ENCODE assay signal across 8 cellular contexts in the genomic region with DNA sequence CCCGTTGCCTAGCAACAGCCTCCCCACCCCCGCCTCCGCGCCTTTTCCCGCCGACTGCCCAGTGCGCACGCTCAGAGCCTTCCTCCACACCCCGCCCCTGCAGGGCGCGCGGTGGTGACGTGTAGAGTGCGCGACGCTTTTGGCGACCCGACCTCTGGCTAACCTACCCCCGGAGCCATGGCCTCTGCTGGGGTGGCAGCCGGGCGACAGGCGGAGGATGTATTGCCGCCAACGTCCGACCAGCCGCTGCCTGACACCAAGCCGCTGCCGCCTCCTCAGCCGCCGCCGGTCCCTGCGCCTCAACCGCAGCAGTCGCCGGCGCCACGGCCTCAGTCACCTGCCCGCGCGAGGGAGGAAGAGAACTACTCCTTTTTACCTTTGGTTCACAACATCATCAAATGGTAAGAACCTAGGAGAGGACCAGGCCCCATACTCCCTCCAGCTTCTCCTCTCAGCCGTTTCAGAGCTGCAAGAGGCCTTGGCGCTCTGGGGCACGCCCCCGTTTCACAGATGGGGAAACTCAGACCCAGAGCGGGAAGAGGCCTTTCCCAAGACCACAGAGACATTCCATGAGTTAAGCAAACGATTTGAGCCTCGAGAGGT. TPM values are rescaled to one million over a fixed set of nuclear protein-coding genes. Genes with fewer than 3 reads are reported as not detected.
DNase-seq lines count a peak whose midpoint lies in the region; ATAC-seq and TF ChIP-seq lines count a peak whose summit lies in the region.

TSS of gene MED9 (plus strand) at position 136 of the 603 bp plus-strand sequence. CDS start at position 178, 42 bp downstream.

- H3K9me3 Mint-ChIP-seq in T-helper 1 cell treated with Interleukin-12 subunit alpha and Interleukin-12 subunit beta and Interleukin-4 antibody, amounts not matched to agents 30 μg/mL and 1 μg/mL, for 36 hours, result no peaks in the 10 kb centered on the region

- H3K9me3 ChIP-seq in heart right ventricle (no peaks in the 10 kb centered on the region), transverse colon (no peaks in the 10 kb centered on the region)

- H3K4me3 ChIP-seq in heart right ventricle (peak within 1 kb of the TSS; percentile 79 to 99 (median 94)), transverse colon (peak within 1 kb of the TSS; percentile 75 to 98 (median 90))

- H3K36me3 ChIP-seq in heart right ventricle (peaks cover 0 to 21% (median 0%) of the 10 kb centered on the region in 9 donors), transverse colon (peaks cover 0 to 5% (median 0%) of the 10 kb centered on the region in 4 donors)

- peak; percentile 36 for DNase-seq in GF-D8 (lab: John Stamatoyannopoulos, UW)
- DNase-seq in NCI-H146 (lab: John Stamatoyannopoulos, UW), result peak; percentile 94
- peak; percentile 83 for DNase-seq in amniotic epithelial cell (ENCODE audit: low read depth)
- DNase-seq in heart right ventricle, result peak; percentile 95 to 96
- DNase-seq in posterior cingulate gyrus, result peak; percentile 83 to 99 (median 91)
- DNase-seq in transverse colon, result peak; percentile 96

- H3K27ac ChIP-seq in heart right ventricle, result peak within 1 kb of the TSS; percentile 93 to 100 (median 97)
- peak within 1 kb of the TSS; percentile 87 to 99 (median 94) for H3K27ac ChIP-seq in transverse colon

- peaks cover 9 to 54% (median 46%) of the 10 kb centered on the region in 9 donors for H3K4me1 ChIP-seq in heart right ventricle
- H3K4me1 ChIP-seq in transverse colon, result peaks cover 16 to 46% (median 18%) of the 10 kb centered on the region in 4 donors

- peaks cover 29% of the 10 kb centered on the region for H3K4me1 Mint-ChIP-seq in T-helper 1 cell treated with Interleukin-12 subunit alpha and Interleukin-12 subunit beta and Interleukin-4 antibody, amounts not matched to agents 30 μg/mL and 1 μg/mL, for 36 hours (ENCODE audit: low read depth)

- TF ChIP-seq POLR2A in transverse colon (IDR thresholded peaks at IDR 0.05), result peak; percentile 84

- H3K36me3 Mint-ChIP-seq in T-helper 1 cell treated with Interleukin-12 subunit alpha and Interleukin-12 subunit beta and Interleukin-4 antibody, amounts not matched to agents 30 μg/mL and 1 μg/mL, for 36 hours (ENCODE audit: low read depth), result no peaks in the 10 kb centered on the region

- in situ Hi-C loops in transverse colon (cut with MboI; ENCODE audit: low pct_ligation_motif_present in 1 of 4, low pct_unique_long_range_greater_than_20kb in 1 of 4, low sequenced_read_pairs in 3 of 4), result no loop called here

- ATAC-seq in HG02642 (IDR thresholded peaks at IDR 0.05; ENCODE audit: poor library complexity, unreplicated experiment) (peak; percentile 92), heart right ventricle (peak; percentile 98 to 99 (median 98))

- H3K27me3 Mint-ChIP-seq in T-helper 1 cell treated with Interleukin-12 subunit alpha and Interleukin-12 subunit beta and Interleukin-4 antibody, amounts not matched to agents 30 μg/mL and 1 μg/mL, for 36 hours (ENCODE audit: low read depth), result peaks cover 17% of the 10 kb centered on the region

- H3K27ac Mint-ChIP-seq in T-helper 1 cell treated with Interleukin-12 subunit alpha and Interleukin-12 subunit beta and Interleukin-4 antibody, amounts not matched to agents 30 μg/mL and 1 μg/mL, for 36 hours, result peak within 1 kb of the TSS; percentile 87

- no peak for TF ChIP-seq EP300 in transverse colon (IDR thresholded peaks at IDR 0.05; ENCODE audit: low read depth)

- no peak for TF ChIP-seq CTCF in heart right ventricle (IDR thresholded peaks at IDR 0.05)
- peak in 1 of 5 experiments; percentile 7 for TF ChIP-seq CTCF in transverse colon (IDR thresholded peaks at IDR 0.05)

- peak within 1 kb of the TSS; percentile 86 for H3K4me3 Mint-ChIP-seq in T-helper 1 cell treated with Interleukin-12 subunit alpha and Interleukin-12 subunit beta and Interleukin-4 antibody, amounts not matched to agents 30 μg/mL and 1 μg/mL, for 36 hours

- no peaks in the 10 kb centered on the region for H3K27me3 ChIP-seq in heart right ventricle
- no peaks in the 10 kb centered on the region for H3K27me3 ChIP-seq in transverse colon

- intact Hi-C loops in heart right ventricle (cut with DNase I) (loop anchor here in 2 of 10 donors (2.0 to 5.0 kb wide), 2 partner anchors 18 to 60 kb away; no protein-coding TSS in a partner anchor), posterior cingulate gyrus (cut with DNase I) (no loop called here), transverse colon (cut with DNase I; ENCODE audit: low total_unique reads) (no loop called here)

- 0 to 1% methylated on average over 45 to 46 of the region's 47 CpGs for WGBS in heart right ventricle, 2 donors
- WGBS in transverse colon (ENCODE audit: low coverage in 1 of 2), 2 donors, result 0 to 3% methylated on average over 8 to 43 of the region's 47 CpGs

RNA-seq across cellular contexts. Expression of gene MED9, which starts in this region (rescaled TPM):
- 10 to 100 TPM; 31.4 to 42.0 (median 35.2) TPM for total RNA-seq in heart right ventricle
- 10 to 100 TPM; 32.6 to 33.8 TPM for polyA plus RNA-seq in heart right ventricle
- 10 to 100 TPM; 15.0 to 90.0 (median 25.2) TPM for total RNA-seq in transverse colon

Comparison
In these comparisons a context has a peak if more than half of its experiments do, and no peak if none do; other contexts are left out.
1. Peak in every context shown above with its lines: DNase-seq, ATAC-seq, H3K4me3 ChIP-seq and H3K27ac ChIP-seq.
2. DNase-seq: peak in every context shown above with its lines; median percentile 96 in transverse colon; 96 in heart right ventricle; 94 in NCI-H146; 91 in posterior cingulate gyrus; 83 in amniotic epithelial cell; 36 in GF-D8.